In genomic region chr13:113296842-113297369, GRCh38 we compare ENCODE assay signal across 8 cellular contexts. TPM values are rescaled to one million over a fixed set of nuclear protein-coding genes. Genes with fewer than 3 reads are reported as not detected.
DNase-seq lines count a peak whose midpoint lies in the region; ATAC-seq and TF ChIP-seq lines count a peak whose summit lies in the region.

Gene LAMP1, plus strand, starts transcription at chr13:113297239. Its CDS starts 196 bp downstream, at chr13:113297435.

- H3K9ac ChIP-seq in liver (ENCODE audit: low read depth in 1 of 2, low read length in 2 of 2) = peak within 1 kb of the TSS; percentile 63 to 94

- peaks cover 7% of the 10 kb centered on the region for H3K36me3 Mint-ChIP-seq in CD4-positive, CD25-positive, alpha-beta regulatory T cell
- peaks cover 9% of the 10 kb centered on the region for H3K36me3 Mint-ChIP-seq in activated CD4-positive, alpha-beta memory T cell treated with anti-CD3 and anti-CD28 coated beads for 36 hours

- no peaks in the 10 kb centered on the region for H3K36me3 ChIP-seq in CD4-positive, CD25-positive, alpha-beta regulatory T cell (ENCODE audit: control insufficient read depth, insufficient read depth, low read length)
- H3K36me3 ChIP-seq in liver (ENCODE audit: control insufficient read depth in 4 of 4, insufficient read depth in 3 of 4, low read depth in 1 of 4, low read length in 3 of 4) = no peaks in the 10 kb centered on the region

- peaks cover 35% of the 10 kb centered on the region for H3K4me1 ChIP-seq in CD4-positive, CD25-positive, alpha-beta regulatory T cell (ENCODE audit: control insufficient read depth, insufficient read depth, low read length, poor library complexity, severe bottlenecking)
- peaks cover 6 to 55% (median 32%) of the 10 kb centered on the region in 4 donors for H3K4me1 ChIP-seq in liver (ENCODE audit: control insufficient read depth in 4 of 4, insufficient read depth in 4 of 4, low read length in 3 of 4)

- H3K4me3 ChIP-seq in CD4-positive, CD25-positive, alpha-beta regulatory T cell (ENCODE audit: low read depth, low read length) = peak within 1 kb of the TSS; percentile 82
- H3K4me3 ChIP-seq in liver (ENCODE audit: low read depth in 1 of 3, low read length in 3 of 3) = peak within 1 kb of the TSS; percentile 90 to 93 (median 90)

- peak within 1 kb of the TSS; percentile 94 to 99 (median 97) for H3K4me3 Mint-ChIP-seq in CD4-positive, CD25-positive, alpha-beta regulatory T cell
- H3K4me3 Mint-ChIP-seq in activated CD4-positive, alpha-beta memory T cell treated with anti-CD3 and anti-CD28 coated beads for 36 hours = peak within 1 kb of the TSS; percentile 98

- peak; percentile 87 for ATAC-seq in CD4-positive, CD25-positive, alpha-beta regulatory T cell (ENCODE audit: low read depth in 2 of 2)
- peak; percentile 79 for ATAC-seq in GM19452 (IDR thresholded peaks at IDR 0.05; ENCODE audit: unreplicated experiment)

- WGBS in liver = under 1% methylated on average over 74 of the region's 74 CpGs

- CTCF ChIA-PET in activated CD4-positive, alpha-beta memory T cell treated with anti-CD3 and anti-CD28 coated beads for 36 hours (lab: Charles Lee) = interaction anchor here (0.8 to 2.5 kb wide), 2 partner anchors 109 to 354 kb away, joined by 3 to 7 read pairs; no protein-coding TSS in a partner anchor

- H3K9me3 ChIP-seq in CD4-positive, CD25-positive, alpha-beta regulatory T cell (ENCODE audit: control insufficient read depth in 2 of 2, low read length in 2 of 2) = no peaks in the 10 kb centered on the region
- H3K9me3 ChIP-seq in liver (ENCODE audit: control insufficient read depth in 4 of 4, low read length in 3 of 4) = no peaks in the 10 kb centered on the region

- peak; percentile 97 to 99 (median 98) for DNase-seq in CD4-positive, CD25-positive, alpha-beta regulatory T cell
- DNase-seq in HK-2 (ENCODE audit: unreplicated experiment) (peak; percentile 95), NCI-H82 treated with DMSO at 0.1 percent for 48 hours (lab: John Stamatoyannopoulos, UW; ENCODE audit: unreplicated experiment) (peak; percentile 55), dermis microvascular lymphatic vessel endothelial cell (ENCODE audit: low read depth in 2 of 2) (peak; percentile 92 to 98)
- peak; percentile 98 for DNase-seq in activated CD4-positive, alpha-beta memory T cell treated with anti-CD3 and anti-CD28 coated beads for 36 hours
- peak; percentile 99 for DNase-seq in stimulated activated CD4-positive, alpha-beta T cell treated with anti-CD3 and anti-CD28 coated beads, Interleukin-4, amount 100 ng/mL, for 1 hour

- H3K27ac Mint-ChIP-seq in CD4-positive, CD25-positive, alpha-beta regulatory T cell = peak within 1 kb of the TSS; percentile 100
- H3K27ac Mint-ChIP-seq in activated CD4-positive, alpha-beta memory T cell treated with anti-CD3 and anti-CD28 coated beads for 36 hours = peak within 1 kb of the TSS; percentile 98

- H3K9me3 Mint-ChIP-seq in CD4-positive, CD25-positive, alpha-beta regulatory T cell = peaks cover 0 to 9% (median 0%) of the 10 kb centered on the region in 7 donors
- peaks cover 2% of the 10 kb centered on the region for H3K9me3 Mint-ChIP-seq in activated CD4-positive, alpha-beta memory T cell treated with anti-CD3 and anti-CD28 coated beads for 36 hours

- intact Hi-C loops in activated CD4-positive, alpha-beta memory T cell treated with anti-CD3 and anti-CD28 coated beads for 36 hours (cut with micrococcal nuclease) = loop anchor here (1.0 to 2.0 kb wide), 3 partner anchors 89 to 355 kb away; partner anchors contain the start of gene PCID2

- TF ChIP-seq RAD21 in liver (IDR thresholded peaks at IDR 0.05) = peak in 1 of 2 donors; percentile 29

- POLR2A ChIA-PET in activated CD4-positive, alpha-beta memory T cell treated with anti-CD3 and anti-CD28 coated beads for 36 hours (lab: Charles Lee) = no interaction called here

- peaks cover 46% of the 10 kb centered on the region for H3K27me3 Mint-ChIP-seq in CD4-positive, CD25-positive, alpha-beta regulatory T cell
- H3K27me3 Mint-ChIP-seq in activated CD4-positive, alpha-beta memory T cell treated with anti-CD3 and anti-CD28 coated beads for 36 hours = peaks cover 12% of the 10 kb centered on the region

- H3K27me3 ChIP-seq in CD4-positive, CD25-positive, alpha-beta regulatory T cell (ENCODE audit: control insufficient read depth, insufficient read depth, low read length) = peaks cover 8% of the 10 kb centered on the region
- no peaks in the 10 kb centered on the region for H3K27me3 ChIP-seq in liver (ENCODE audit: control insufficient read depth in 4 of 4, insufficient read depth in 4 of 4, low read length in 3 of 4)

- H3K4me1 Mint-ChIP-seq in CD4-positive, CD25-positive, alpha-beta regulatory T cell = peaks cover 16 to 52% (median 36%) of the 10 kb centered on the region in 4 donors
- peaks cover 35% of the 10 kb centered on the region for H3K4me1 Mint-ChIP-seq in activated CD4-positive, alpha-beta memory T cell treated with anti-CD3 and anti-CD28 coated beads for 36 hours (ENCODE audit: low read depth)

- TF ChIP-seq CTCF in liver (IDR thresholded peaks at IDR 0.05; ENCODE audit: low read depth, low read length, missing input control) = no peak

- H3K27ac ChIP-seq in CD4-positive, CD25-positive, alpha-beta regulatory T cell (ENCODE audit: insufficient read depth, low read length, poor library complexity, severe bottlenecking) = peak within 1 kb of the TSS; percentile 84
- H3K27ac ChIP-seq in liver (ENCODE audit: low read depth in 1 of 2, low read length in 2 of 2) = peak within 1 kb of the TSS; percentile 38 to 85

TF ChIP-seq in liver, 16 proteins besides CTCF, POLR2A, EP300 and RAD21:
- peak in 1 of 2 donors; percentile 59 for TF ChIP-seq GABPA (IDR thresholded peaks at IDR 0.05 in 1 of 2, conservative IDR thresholded peaks at IDR 0.05 in 1 of 2)
- TF ChIP-seq NR2F2 (IDR thresholded peaks at IDR 0.05) = no peak
- peak; percentile 92 to 94 for TF ChIP-seq EGR1 (IDR thresholded peaks at IDR 0.05; ENCODE audit: low read depth in 2 of 2)
- TF ChIP-seq MAX (IDR thresholded peaks at IDR 0.05) = peak; percentile 84
- peak; percentile 50 for TF ChIP-seq SP1 (IDR thresholded peaks at IDR 0.05)
- TF ChIP-seq YY1 (IDR thresholded peaks at IDR 0.05) = peak; percentile 61
- no peak for TF ChIP-seq FOXA2 (IDR thresholded peaks at IDR 0.05)
- peak in 1 of 2 donors; percentile 10 for TF ChIP-seq RXRA (IDR thresholded peaks at IDR 0.05)
- TF ChIP-seq REST (IDR thresholded peaks at IDR 0.05) = peak; percentile 83
- peak; percentile 91 for TF ChIP-seq ZBTB33 (IDR thresholded peaks at IDR 0.05)
- TF ChIP-seq HNF4G (IDR thresholded peaks at IDR 0.05) = no peak

RNA-seq across cellular contexts. Expression of gene LAMP1, which starts in this region (rescaled TPM):
- total RNA-seq in CD4-positive, CD25-positive, alpha-beta regulatory T cell = 86.9 TPM
- 10 to 100 TPM; 19.3 to 25.9 (median 22.3) TPM for polyA plus RNA-seq in CD4-positive, CD25-positive, alpha-beta regulatory T cell
- total RNA-seq in activated CD4-positive, alpha-beta memory T cell treated with anti-CD3 and anti-CD28 coated beads for 36 hours = 10 to 100 TPM; 45.9 to 46.8 TPM
- total RNA-seq in dermis microvascular lymphatic vessel endothelial cell = 174 and 270 TPM in 2 replicates
- 10 to 100 TPM; 60.0 to 65.8 TPM for total RNA-seq in liver
- polyA plus RNA-seq in liver = 100 to 1,000 TPM in 1 of 2 donors, 10 to 100 TPM in 1; 24.4 to 160 TPM

Comparison
In these comparisons a context has a peak if more than half of its experiments do, and no peak if none do; other contexts are left out.
1. Peak in every context shown above with its lines: DNase-seq, ATAC-seq, H3K4me3 ChIP-seq and H3K27ac ChIP-seq.